ENCODE assay signal across 8 cellular contexts in the genomic region with DNA sequence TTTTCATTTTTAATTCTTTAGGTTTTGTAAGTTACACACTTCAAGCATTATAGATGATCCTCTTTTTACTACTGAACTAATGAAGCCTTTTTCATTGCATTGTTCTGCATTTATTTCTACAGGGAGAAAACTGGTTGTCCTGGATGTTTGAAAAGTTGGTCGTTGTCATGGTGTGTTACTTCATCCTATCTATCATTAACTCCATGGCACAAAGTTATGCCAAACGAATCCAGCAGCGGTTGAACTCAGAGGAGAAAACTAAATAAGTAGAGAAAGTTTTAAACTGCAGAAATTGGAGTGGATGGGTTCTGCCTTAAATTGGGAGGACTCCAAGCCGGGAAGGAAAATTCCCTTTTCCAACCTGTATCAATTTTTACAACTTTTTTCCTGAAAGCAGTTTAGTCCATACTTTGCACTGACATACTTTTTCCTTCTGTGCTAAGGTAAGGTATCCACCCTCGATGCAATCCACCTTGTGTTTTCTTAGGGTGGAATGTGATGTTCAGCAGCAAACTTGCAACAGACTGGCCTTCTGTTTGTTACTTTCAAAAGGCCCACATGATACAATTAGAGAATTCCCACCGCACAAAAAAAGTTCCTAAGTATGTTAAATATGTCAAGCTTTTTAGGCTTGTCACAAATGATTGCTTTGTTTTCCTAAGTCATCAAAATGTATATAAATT. TPM values are rescaled to one million over a fixed set of nuclear protein-coding genes. Genes with fewer than 3 reads are reported as not detected.
DNase-seq lines count a peak whose midpoint lies in the region; ATAC-seq and TF ChIP-seq lines count a peak whose summit lies in the region.

No MANE protein-coding gene starts in this region.

- no peaks in the 10 kb centered on the region for H3K9me3 ChIP-seq in Karpas-422 (ENCODE audit: low read length)
- H3K9me3 ChIP-seq in muscle layer of colon (ENCODE audit: low read length): no peaks in the 10 kb centered on the region

- peak overlapping the region; percentile 98 for H3K4me3 Mint-ChIP-seq in chondrocyte (ENCODE audit: unreplicated experiment)

- peaks cover 18% of the 10 kb centered on the region for H3K36me3 ChIP-seq in Karpas-422 (ENCODE audit: insufficient read depth, low read length)
- peaks cover 16% of the 10 kb centered on the region for H3K36me3 ChIP-seq in muscle layer of colon (ENCODE audit: insufficient read depth, low read length)

- peaks cover 52% of the 10 kb centered on the region for H3K4me1 ChIP-seq in Karpas-422 (ENCODE audit: low read length)
- peaks cover 4% of the 10 kb centered on the region for H3K4me1 ChIP-seq in muscle layer of colon (ENCODE audit: insufficient read depth, low read length)

- peak overlapping the region; percentile 65 for H3K4me2 ChIP-seq in Karpas-422 (ENCODE audit: low read depth, low read length, poor library complexity, severe bottlenecking)

- TF ChIP-seq CTCF in chondrocyte (IDR thresholded peaks at IDR 0.05): no peak

- H3K4me3 ChIP-seq in Karpas-422 (ENCODE audit: low read length): no peak overlapping the region
- H3K4me3 ChIP-seq in muscle layer of colon (ENCODE audit: low read depth in 1 of 2, low read length in 2 of 2): peak overlapping the region; percentile 66 to 99

- peak; percentile 35 for DNase-seq in CD1c-positive myeloid dendritic cell (ENCODE audit: extremely low spot score)
- DNase-seq in Karpas-422: no peak
- DNase-seq in chondrocyte (ENCODE audit: low spot score): no peak
- no peak for DNase-seq in DMS79 treated with DMSO at 0.1 percent for 48 hours (lab: John Stamatoyannopoulos, UW)
- no peak for DNase-seq in left colon
- no peak for DNase-seq in stimulated activated CD4-positive, alpha-beta T cell treated with anti-CD3 and anti-CD28 coated beads, Interleukin-4, amount 100 ng/mL, for 4 hours

- peaks cover 44% of the 10 kb centered on the region for H3K36me3 Mint-ChIP-seq in chondrocyte (ENCODE audit: low read depth)

- no peaks in the 10 kb centered on the region for H3K27me3 Mint-ChIP-seq in chondrocyte (ENCODE audit: low read depth)

- peaks cover 40% of the 10 kb centered on the region for H3K4me1 Mint-ChIP-seq in chondrocyte (ENCODE audit: low read depth)

- no peak overlapping the region for H2AFZ ChIP-seq in Karpas-422 (ENCODE audit: low read length)

- ATAC-seq in GM21367 (IDR thresholded peaks at IDR 0.05; ENCODE audit: unreplicated experiment) (no peak), left colon (no peak)

- H4K20me1 ChIP-seq in Karpas-422 (ENCODE audit: insufficient read depth, low read depth, low read length): no peaks in the 10 kb centered on the region

- no peaks in the 10 kb centered on the region for H3K9me2 ChIP-seq in Karpas-422 (replicated peaks; ENCODE audit: insufficient read depth, low read length)

- intact Hi-C loops in left colon (cut with DNase I, micrococcal nuclease): no loop called here

- H3K27me3 ChIP-seq in Karpas-422 (ENCODE audit: low read length) (no peaks in the 10 kb centered on the region), muscle layer of colon (ENCODE audit: control insufficient read depth in 1 of 2, insufficient read depth in 2 of 2, low read length in 2 of 2) (no peaks in the 10 kb centered on the region)

- no peak overlapping the region for H3K9ac ChIP-seq in Karpas-422 (ENCODE audit: low read length)
- H3K9ac ChIP-seq in muscle layer of colon (ENCODE audit: low read length): peak overlapping the region; percentile 100

- H3K27ac ChIP-seq in Karpas-422 (ENCODE audit: low read length) (no peak overlapping the region), muscle layer of colon (ENCODE audit: low read depth, low read length) (peak overlapping the region; percentile 75)

- no peaks in the 10 kb centered on the region for H3K79me2 ChIP-seq in Karpas-422 (ENCODE audit: low read length)

- peak overlapping the region; percentile 99 for H3K27ac Mint-ChIP-seq in chondrocyte (ENCODE audit: unreplicated experiment)

- no peaks in the 10 kb centered on the region for H3K9me3 Mint-ChIP-seq in chondrocyte (ENCODE audit: low read depth)

RNA-seq across cellular contexts. Expression of a gene that starts 53.0 kb away (rescaled TPM):
- total RNA-seq in Karpas-422 (2014; rRNA removed; shearing (Covaris generic); ENCODE audit: low replicate concordance): 3.1 and 7.3 TPM in 2 replicates
- total RNA-seq in chondrocyte: 6.0 to 10.5 TPM (median 6.0 TPM) in 3 replicates
- 1 to 10 TPM; 6.0 to 6.1 TPM for total RNA-seq in left colon

RNA-seq across cellular contexts. Expression of a gene that starts 53.1 kb away (rescaled TPM):
- 22.0 and 22.8 TPM in 2 replicates for total RNA-seq in Karpas-422 (2014; rRNA removed; shearing (Covaris generic); ENCODE audit: low replicate concordance)
- total RNA-seq in chondrocyte (29.0 to 36.9 TPM (median 29.6 TPM) in 3 replicates), left colon (10 to 100 TPM; 27.0 to 29.3 TPM)
